Comparison of ENCODE assay signal across 25 cellular contexts in genomic region chr21:20306836-20307235, GRCh38.
"Had no signal": no experiment of that assay in that cellular context is flagged by ENCODE, and none has a peak within 500 bp of the region (broad histone marks: within the 10 kb centered on the region; RNA-seq: fewer than 3 reads in every experiment).

No MANE protein-coding gene starts in this region.

- H3K27ac ChIP-seq: brain microvascular endothelial cell, coronary artery, esophagus muscularis mucosa, foreskin keratinocyte, gastrocnemius medialis, WERI-Rb-1 had no signal

- H3K4me3 ChIP-seq: coronary artery, esophagus muscularis mucosa, gastrocnemius medialis had no signal

- H3K9me3 ChIP-seq: esophagus muscularis mucosa, gastrocnemius medialis had no signal

- H3K4me1 ChIP-seq: esophagus muscularis mucosa, foreskin keratinocyte, gastrocnemius medialis had no signal

- DNase-seq: activated B cell treated with CpG ODN at 0.5 μM for 24 hours; activated CD4-positive, alpha-beta T cell treated with anti-CD3 and anti-CD28 coated beads for 48 hours; activated CD4-positive, alpha-beta T cell treated with anti-CD3 and anti-CD28 coated beads, Interleukin-2, amount 50 U/mL, for 1 hour; activated CD4-positive, alpha-beta T cell treated with anti-CD3 and anti-CD28 coated beads, Interleukin-2, amount 50 U/mL, for 48 hours; activated CD8-positive, alpha-beta memory T cell treated with anti-CD3 and anti-CD28 coated beads for 24 hours; activated CD8-positive, alpha-beta T cell treated with anti-CD3 and anti-CD28 coated beads for 36 hours; activated effector memory CD4-positive, alpha-beta T cell treated with Interleukin-2 at 50 U/mL for 16 hours; activated gamma-delta T cell treated with Interleukin-2 at 50 U/mL for 16 hours; activated naive CD4-positive, alpha-beta T cell treated with anti-CD3 and anti-CD28 coated beads, Interleukin-2, amount 50 U/mL, for 16 hours; activated naive CD4-positive, alpha-beta T cell treated with Interleukin-2 at 50 U/mL for 16 hours; activated T-cell treated with anti-CD3 and anti-CD28 coated beads, Interleukin-2, amount 50 U/mL, for 4 hours; amniotic stem cell; anterior cingulate cortex; brain microvascular endothelial cell; effector CD4-positive, alpha-beta T cell; effector memory CD8-positive, alpha-beta T cell; erythroblast; foreskin keratinocyte; gastrocnemius medialis; T-helper 1 cell; T-helper 17 cell; T1000; WERI-Rb-1 had no signal

- H3K36me3 ChIP-seq: brain microvascular endothelial cell, esophagus muscularis mucosa, gastrocnemius medialis, WERI-Rb-1 had no signal

- H3K27me3 ChIP-seq: brain microvascular endothelial cell, esophagus muscularis mucosa, foreskin keratinocyte, gastrocnemius medialis had no signal
